In the genomic region with DNA sequence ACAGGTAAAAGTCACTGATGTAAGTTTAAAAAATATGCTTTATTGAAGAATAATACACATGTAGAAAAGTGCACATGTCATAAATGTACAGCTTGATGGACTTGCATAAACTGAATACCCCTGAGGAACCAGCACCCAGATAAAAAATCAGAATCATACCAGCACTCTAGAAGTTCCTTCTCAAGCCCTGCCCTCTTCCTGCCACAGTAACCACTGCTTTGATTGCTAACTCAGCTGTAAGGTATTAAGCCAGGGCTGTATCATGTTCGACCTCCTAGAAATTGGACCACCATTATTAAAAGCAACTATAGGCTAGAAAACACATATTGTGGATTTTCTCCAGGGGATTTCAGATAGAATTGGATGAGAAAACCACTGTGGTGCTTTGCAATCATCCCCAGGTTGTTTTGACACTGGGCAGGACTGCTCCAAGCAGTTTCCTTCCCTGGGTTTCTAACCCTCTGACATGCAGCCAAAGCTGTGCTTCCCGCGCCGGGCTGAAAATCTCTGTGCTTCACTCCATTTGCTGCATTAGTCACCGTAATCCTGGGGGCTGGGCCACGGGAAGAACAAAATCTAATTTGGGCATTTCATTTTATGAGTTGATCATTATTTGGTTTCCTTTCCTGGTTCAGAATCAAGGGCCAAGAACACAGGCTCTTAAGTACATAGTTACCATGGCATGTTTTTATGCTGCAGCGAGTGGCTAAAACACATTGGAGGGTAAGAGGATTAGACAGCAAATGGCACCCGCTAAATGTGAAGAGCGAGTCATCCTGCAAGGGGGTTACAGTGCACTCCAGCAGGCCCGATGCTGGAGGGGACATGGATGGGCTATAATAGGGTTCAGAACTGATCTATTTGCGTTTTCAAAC, we compare ENCODE assay signal across 8 cellular contexts.
DNase-seq lines count a peak whose midpoint lies in the region; ATAC-seq and TF ChIP-seq lines count a peak whose summit lies in the region.
"Had no signal": no experiment of that assay in that cellular context is flagged by ENCODE, and none has a peak within 500 bp of the region (broad histone marks: within the 10 kb centered on the region; RNA-seq: fewer than 3 reads in every experiment).

No MANE protein-coding gene starts in this region.

- H3K27me3 Mint-ChIP-seq in naive B cell, result peaks cover 18 to 22% (median 18%) of the 10 kb centered on the region in 3 donors

- peaks cover 5 to 25% (median 14%) of the 10 kb centered on the region in 7 donors for H3K9me3 Mint-ChIP-seq in naive B cell

- no peak overlapping the region for H3K27ac Mint-ChIP-seq in naive B cell

- peaks cover 0 to 6% of the 10 kb centered on the region in 2 donors for H3K36me3 Mint-ChIP-seq in naive B cell

- DNase-seq in NCI-H774 (lab: John Stamatoyannopoulos, UW), result peak; percentile 29
- DNase-seq in naive B cell, result no peak
- no peak for DNase-seq in COLO668 (lab: John Stamatoyannopoulos, UW; ENCODE audit: unreplicated experiment)
- no peak for DNase-seq in SIG-M5 (lab: John Stamatoyannopoulos, UW)
- DNase-seq: stimulated activated CD4-positive, alpha-beta T cell treated with anti-CD3 and anti-CD28 coated beads, Interleukin-2, amount 100 ng/mL, for 24 hours had no signal

- ATAC-seq in GM18505 (IDR thresholded peaks at IDR 0.05; ENCODE audit: unreplicated experiment), result peak; percentile 70
- peak; percentile 88 for ATAC-seq in GM21423 (IDR thresholded peaks at IDR 0.05; ENCODE audit: unreplicated experiment)
- peak; percentile 48 to 60 for ATAC-seq in naive B cell (ENCODE audit: low read depth in 2 of 2)
- ATAC-seq in GM21360 (IDR thresholded peaks at IDR 0.05; ENCODE audit: unreplicated experiment), result no peak

- TF ChIP-seq POLR2A in GM18505 (IDR thresholded peaks at IDR 0.05; ENCODE audit: borderline replicate concordance, extremely low read depth, insufficient read depth, insufficient read length), result no peak

- H3K4me3 Mint-ChIP-seq in naive B cell, result no peak overlapping the region

- H3K4me1 Mint-ChIP-seq in naive B cell, result peaks cover 8 to 10% (median 8%) of the 10 kb centered on the region in 3 donors
